Comparison of ENCODE assay signal across 30 cellular contexts in genomic region chr20:23131766-23132165, GRCh38. TPM values are rescaled to one million over a fixed set of nuclear protein-coding genes. Genes with fewer than 3 reads are reported as not detected.
DNase-seq lines count a peak whose midpoint lies in the region; ATAC-seq, FAIRE-seq and TF ChIP-seq lines count a peak whose summit lies in the region.
"Had no signal": no experiment of that assay in that cellular context is flagged by ENCODE, and none has a peak within 500 bp of the region (broad histone marks: within the 10 kb centered on the region; RNA-seq: fewer than 3 reads in every experiment).

No MANE protein-coding gene starts in this region.

- CTCF ChIA-PET in CD8-positive, alpha-beta memory T cell (lab: Charles Lee), result no interaction called here

- H3K27me3 Mint-ChIP-seq in CD8-positive, alpha-beta memory T cell, result peaks cover 2 to 3% of the 10 kb centered on the region in 2 donors
- H3K27me3 Mint-ChIP-seq: activated T-cell treated with anti-CD3 and anti-CD28 coated beads, Interleukin-2, amount 50 U/mL, for 24 hours; CD4-positive, alpha-beta T cell had no signal

- no peaks in the 10 kb centered on the region for H3K36me3 Mint-ChIP-seq in CD8-positive, alpha-beta memory T cell
- H3K36me3 Mint-ChIP-seq: stimulated activated memory B cell treated with anti-CD40 and anti-IgM and Interleukin-4, amounts not matched to agents 10 μg/mL and 1 μg/mL and 100 μg/mL, for 72 hours; T-cell had no signal

- no peaks in the 10 kb centered on the region for H3K4me1 ChIP-seq in CD8-positive, alpha-beta memory T cell (ENCODE audit: insufficient read depth, low read length)
- H3K4me1 ChIP-seq in SJCRH30 (peaks cover 41% of the 10 kb centered on the region), hepatocyte (ENCODE audit: insufficient read depth) (peaks cover 12% of the 10 kb centered on the region), sigmoid colon (no peaks in the 10 kb centered on the region), prostate gland (replicated peaks) (no peaks in the 10 kb centered on the region)
- H3K4me1 ChIP-seq: SJSA1 had no signal

- DNase-seq in CD8-positive, alpha-beta memory T cell, result no peak
- DNase-seq in SJCRH30 (peak in 1 of 2 experiments; percentile 57), hepatocyte (ENCODE audit: low spot score) (no peak), sigmoid colon (peak; percentile 28), MG63 (no peak), D721Med (ENCODE audit: insufficient read length, low spot score) (no peak), prostate gland (ENCODE audit: low spot score) (no peak)
- DNase-seq: activated CD4-positive, alpha-beta T cell treated with anti-CD3 and anti-CD28 coated beads for 48 hours; activated T-cell treated with anti-CD3 and anti-CD28 coated beads, Interleukin-2, amount 50 U/mL, for 24 hours; CD4-positive, alpha-beta T cell; DMS153; effector CD8-positive, alpha-beta T cell; islet precursor cell; Kasumi-1; mammary epithelial cell; NCI-H1694; NCI-H2171; NCI-H524 treated with DMSO at 0.1 percent for 48 hours; NK-92 treated with Interleukin-12 subunit alpha and Interleukin-12 subunit beta, amount 100 ng/mL, for 24 hours; stimulated activated CD4-positive, alpha-beta T cell treated with anti-CD3 and anti-CD28 coated beads, Interleukin-4, amount 100 ng/mL, for 1 hour; T-cell; testis had no signal

- no peaks in the 10 kb centered on the region for H3K9me3 ChIP-seq in CD8-positive, alpha-beta memory T cell (ENCODE audit: low read length)
- H3K9me3 ChIP-seq in SJCRH30 (replicated peaks), result no peaks in the 10 kb centered on the region
- H3K9me3 ChIP-seq in hepatocyte (ENCODE audit: low read depth), result no peaks in the 10 kb centered on the region
- H3K9me3 ChIP-seq in sigmoid colon, result no peaks in the 10 kb centered on the region
- no peaks in the 10 kb centered on the region for H3K9me3 ChIP-seq in MG63
- no peaks in the 10 kb centered on the region for H3K9me3 ChIP-seq in prostate gland
- H3K9me3 ChIP-seq: SJSA1, testis had no signal

- no peaks in the 10 kb centered on the region for H3K36me3 ChIP-seq in CD8-positive, alpha-beta memory T cell (ENCODE audit: insufficient read depth, low read length)
- H3K36me3 ChIP-seq in SJCRH30 (no peaks in the 10 kb centered on the region), hepatocyte (replicated peaks; ENCODE audit: insufficient read depth, low read depth) (no peaks in the 10 kb centered on the region), sigmoid colon (no peaks in the 10 kb centered on the region), MG63 (no peaks in the 10 kb centered on the region), prostate gland (no peaks in the 10 kb centered on the region)
- H3K36me3 ChIP-seq: SJSA1 had no signal

- H3K4me3 ChIP-seq in CD8-positive, alpha-beta memory T cell (ENCODE audit: low read length), result no peak overlapping the region
- no peak overlapping the region for H3K4me3 ChIP-seq in SJCRH30
- no peak overlapping the region for H3K4me3 ChIP-seq in hepatocyte
- H3K4me3 ChIP-seq in sigmoid colon, result no peak overlapping the region
- H3K4me3 ChIP-seq in MG63, result no peak overlapping the region
- no peak overlapping the region for H3K4me3 ChIP-seq in prostate gland
- H3K4me3 ChIP-seq: SJSA1, testis had no signal

- H3K9me3 Mint-ChIP-seq in CD8-positive, alpha-beta memory T cell, result no peaks in the 10 kb centered on the region
- H3K9me3 Mint-ChIP-seq: activated T-cell treated with anti-CD3 and anti-CD28 coated beads, Interleukin-2, amount 50 U/mL, for 24 hours; CD4-positive, alpha-beta T cell; stimulated activated memory B cell treated with anti-CD40 and anti-IgM and Interleukin-4, amounts not matched to agents 10 μg/mL and 1 μg/mL and 100 μg/mL, for 72 hours; T-cell had no signal

- no peaks in the 10 kb centered on the region for H3K9me2 ChIP-seq in hepatocyte (replicated peaks; ENCODE audit: insufficient read depth)

- 86% methylated on average over 11 of the region's 11 CpGs for WGBS in hepatocyte (ENCODE audit: low lambda C conversion rate, missing lambda C conversion rate)
- WGBS in sigmoid colon, 2 donors, result 84% methylated on average over 11 of the region's 11 CpGs
- 84% methylated on average over 11 of the region's 11 CpGs for WGBS in prostate gland

- ATAC-seq in HG03139 (IDR thresholded peaks at IDR 0.05; ENCODE audit: unreplicated experiment), result no peak
- ATAC-seq: Panc1; stimulated activated memory B cell treated with anti-CD40 and anti-IgM and Interleukin-4, amounts not matched to agents 10 μg/mL and 1 μg/mL and 100 μg/mL, for 72 hours; T-cell had no signal

- no peaks in the 10 kb centered on the region for H3K27me3 ChIP-seq in CD8-positive, alpha-beta memory T cell (ENCODE audit: insufficient read depth, low read length, poor library complexity, severe bottlenecking)
- H3K27me3 ChIP-seq in SJCRH30 (no peaks in the 10 kb centered on the region), hepatocyte (no peaks in the 10 kb centered on the region), sigmoid colon (no peaks in the 10 kb centered on the region), MG63 (no peaks in the 10 kb centered on the region), prostate gland (replicated peaks; ENCODE audit: insufficient read depth) (no peaks in the 10 kb centered on the region)
- H3K27me3 ChIP-seq: SJSA1, testis had no signal

- H2AFZ ChIP-seq in hepatocyte, result no peak overlapping the region

- peak overlapping the region; percentile 87 for H3K27ac ChIP-seq in CD8-positive, alpha-beta memory T cell (ENCODE audit: low read depth, low read length)
- peak overlapping the region; percentile 9; the same call in 1 of the 2 replicates for H3K27ac ChIP-seq in SJCRH30
- peak overlapping the region; percentile 33 for H3K27ac ChIP-seq in hepatocyte
- H3K27ac ChIP-seq in sigmoid colon, result no peak overlapping the region
- H3K27ac ChIP-seq in prostate gland, result no peak overlapping the region
- H3K27ac ChIP-seq: SJSA1 had no signal

- no peaks in the 10 kb centered on the region for H4K20me1 ChIP-seq in hepatocyte (ENCODE audit: insufficient read depth, poor library complexity, severe bottlenecking)

- TF ChIP-seq POLR2A in sigmoid colon (IDR thresholded peaks at IDR 0.05) (no peak), prostate gland (IDR thresholded peaks at IDR 0.05) (no peak)

- intact Hi-C loops in sigmoid colon (cut with DNase I) (no loop called here), prostate gland (cut with DNase I) (no loop called here)

- FAIRE-seq in D721Med (lab: Jason Lieb, UNC), result no peak
- FAIRE-seq: frontal cortex, GM18507, TTC549 had no signal

- POLR2A ChIA-PET in CD8-positive, alpha-beta memory T cell (lab: Charles Lee), result no interaction called here

- no peak overlapping the region for H3K4me3 Mint-ChIP-seq in CD8-positive, alpha-beta memory T cell
- H3K4me3 Mint-ChIP-seq: activated T-cell treated with anti-CD3 and anti-CD28 coated beads, Interleukin-2, amount 50 U/mL, for 24 hours; CD4-positive, alpha-beta T cell; stimulated activated memory B cell treated with anti-CD40 and anti-IgM and Interleukin-4, amounts not matched to agents 10 μg/mL and 1 μg/mL and 100 μg/mL, for 72 hours; T-cell had no signal

- TF ChIP-seq CTCF in hepatocyte (IDR thresholded peaks at IDR 0.05; ENCODE audit: poor library complexity), result no peak
- TF ChIP-seq CTCF in sigmoid colon (IDR thresholded peaks at IDR 0.05), result no peak
- TF ChIP-seq CTCF in D721Med (IDR thresholded peaks at IDR 0.05; ENCODE audit: insufficient read depth, missing control alignments), result no peak
- no peak for TF ChIP-seq CTCF in prostate gland (IDR thresholded peaks at IDR 0.05)

- no peak for TF ChIP-seq EP300 in sigmoid colon (IDR thresholded peaks at IDR 0.05)

- no peak overlapping the region for H3K27ac Mint-ChIP-seq in CD8-positive, alpha-beta memory T cell
- H3K27ac Mint-ChIP-seq: activated T-cell treated with anti-CD3 and anti-CD28 coated beads, Interleukin-2, amount 50 U/mL, for 24 hours; CD4-positive, alpha-beta T cell; stimulated activated memory B cell treated with anti-CD40 and anti-IgM and Interleukin-4, amounts not matched to agents 10 μg/mL and 1 μg/mL and 100 μg/mL, for 72 hours; T-cell had no signal

- H3K4me1 Mint-ChIP-seq in CD8-positive, alpha-beta memory T cell, result no peaks in the 10 kb centered on the region
- H3K4me1 Mint-ChIP-seq: stimulated activated memory B cell treated with anti-CD40 and anti-IgM and Interleukin-4, amounts not matched to agents 10 μg/mL and 1 μg/mL and 100 μg/mL, for 72 hours; T-cell had no signal

- no peak overlapping the region for H3K4me2 ChIP-seq in hepatocyte

- H3K79me2 ChIP-seq in hepatocyte, result no peaks in the 10 kb centered on the region

RNA-seq across cellular contexts. Expression of gene CD93, which starts 45.6 kb away (rescaled TPM):
- under 1 TPM; 0.50 to 0.53 TPM for total RNA-seq in CD8-positive, alpha-beta memory T cell
- polyA plus RNA-seq in CD8-positive, alpha-beta memory T cell, result 0.02 TPM
- not detected in 2 replicates for total RNA-seq in SJCRH30 (2014; rRNA removed; shearing (Covaris generic))
- total RNA-seq in hepatocyte (2.1 and 4.1 TPM in 2 replicates), sigmoid colon (10 to 100 TPM; 14.2 to 27.2 (median 17.7) TPM), prostate gland (10 to 100 TPM; 13.9 to 31.1 TPM)
- polyA plus RNA-seq in hepatocyte (0.07 and 0.17 TPM in 2 replicates), sigmoid colon (10 to 100 TPM in 2 of 3 donors, 1 to 10 TPM in 1; 1.8 to 14.5 (median 10.6) TPM)
- not detected in 2 replicates for total RNA-seq in MG63 (2014; rRNA removed; shearing (Covaris generic); ENCODE audit: low replicate concordance)
- total RNA-seq: H4, mammary epithelial cell, SJSA1 had no signal
- polyA plus RNA-seq: mammary epithelial cell had no signal

Comparison
In these comparisons a context has a peak if more than half of its experiments do, and no peak if none do; other contexts are left out.
1. H3K27ac ChIP-seq: peak in CD8-positive, alpha-beta memory T cell (single experiment), SJCRH30 (single experiment) and hepatocyte (single experiment); none in sigmoid colon (0 of 4) and prostate gland (0 of 2).